ENCODE assay signal across 27 cellular contexts in genomic region chr22:38989461-38989860, GRCh38. TPM values are rescaled to one million over a fixed set of nuclear protein-coding genes. Genes with fewer than 3 reads are reported as not detected.
A peak's percentile ranks its signal among the peaks of the same experiment; 100 is the strongest.
DNase-seq lines count a peak whose midpoint lies in the region; ATAC-seq lines count a peak whose summit lies in the region.
"Had no signal": no experiment of that assay in that cellular context is flagged by ENCODE, and none has a peak within 500 bp of the region (broad histone marks: within the 10 kb centered on the region; RNA-seq: fewer than 3 reads in every experiment).

No MANE protein-coding gene starts in this region.

- peaks cover 2% of the 10 kb centered on the region for H3K27me3 Mint-ChIP-seq in activated CD4-positive, alpha-beta T cell treated with anti-CD3 and anti-CD28 coated beads, Interleukin-2, amount 10 ng/mL, durations not matched to agents 24 days and 14 days
- no peaks in the 10 kb centered on the region for H3K27me3 Mint-ChIP-seq in T-helper 2 cell treated with Interferon-gamma antibody and Interleukin-4, amounts not matched to agents 5 μg/mL and 100 μg/mL, for 36 hours (ENCODE audit: low read depth)
- H3K27me3 Mint-ChIP-seq in effector memory CD8-positive, alpha-beta T cell: peaks cover 0 to 13% of the 10 kb centered on the region in 2 donors

- H3K4me3 Mint-ChIP-seq in activated CD4-positive, alpha-beta T cell treated with anti-CD3 and anti-CD28 coated beads, Interleukin-2, amount 10 ng/mL, durations not matched to agents 24 days and 14 days: peak overlapping the region; percentile 49
- no peak overlapping the region for H3K4me3 Mint-ChIP-seq in T-helper 2 cell treated with Interferon-gamma antibody and Interleukin-4, amounts not matched to agents 5 μg/mL and 100 μg/mL, for 36 hours
- H3K4me3 Mint-ChIP-seq in effector memory CD8-positive, alpha-beta T cell: peak overlapping the region; percentile 38 to 49
- H3K4me3 Mint-ChIP-seq: activated T-cell treated with anti-CD3 and anti-CD28 coated beads, Interleukin-2, amount 50 U/mL, for 72 hours; memory B cell; naive B cell had no signal

- intact Hi-C loops in activated CD4-positive, alpha-beta T cell treated with anti-CD3 and anti-CD28 coated beads, Interleukin-2, amount 10 ng/mL, durations not matched to agents 24 days and 14 days (cut with micrococcal nuclease): no loop called here

- no peak for ATAC-seq in effector memory CD8-positive, alpha-beta T cell (replicated peaks)
- ATAC-seq in GM19452 (IDR thresholded peaks at IDR 0.05; ENCODE audit: unreplicated experiment) (no peak), GM18909 (IDR thresholded peaks at IDR 0.05; ENCODE audit: poor library complexity, unreplicated experiment) (no peak)
- ATAC-seq: A549; activated T-cell treated with anti-CD3 and anti-CD28 coated beads, Interleukin-2, amount 50 U/mL, for 72 hours; esophagus mucosa; gastroesophageal sphincter had no signal

- no peaks in the 10 kb centered on the region for H3K9me3 Mint-ChIP-seq in activated CD4-positive, alpha-beta T cell treated with anti-CD3 and anti-CD28 coated beads, Interleukin-2, amount 10 ng/mL, durations not matched to agents 24 days and 14 days
- peaks cover 2% of the 10 kb centered on the region for H3K9me3 Mint-ChIP-seq in T-helper 2 cell treated with Interferon-gamma antibody and Interleukin-4, amounts not matched to agents 5 μg/mL and 100 μg/mL, for 36 hours
- H3K9me3 Mint-ChIP-seq in effector memory CD8-positive, alpha-beta T cell: no peaks in the 10 kb centered on the region
- H3K9me3 Mint-ChIP-seq: activated T-cell treated with anti-CD3 and anti-CD28 coated beads, Interleukin-2, amount 50 U/mL, for 72 hours; memory B cell had no signal

- DNase-seq in activated CD4-positive, alpha-beta T cell treated with anti-CD3 and anti-CD28 coated beads, Interleukin-2, amount 10 ng/mL, durations not matched to agents 24 days and 14 days: peak; percentile 83
- no peak for DNase-seq in activated CD4-positive, alpha-beta T cell treated with anti-CD3 and anti-CD28 coated beads for 1 hour
- no peak for DNase-seq in T-helper 2 cell treated with Interferon-gamma antibody and Interleukin-4, amounts not matched to agents 5 μg/mL and 100 μg/mL, for 36 hours (ENCODE audit: low spot score)
- DNase-seq in effector memory CD8-positive, alpha-beta T cell: no peak
- DNase-seq: activated T-cell treated with anti-CD3 and anti-CD28 coated beads, Interleukin-2, amount 50 U/mL, for 72 hours; anterior cingulate cortex; cerebellar nuclear complex; effector CD4-positive, alpha-beta T cell; GDM1; KG1; naive B cell; NCI-H1048; NCI-H2029 treated with DMSO at 0.1 percent for 48 hours; NCI-H446; SK-N-SH; stimulated activated CD4-positive, alpha-beta T cell treated with anti-CD3 and anti-CD28 coated beads, Interleukin-12 subunit alpha, Interleukin-12 subunit beta, amount 100 ng/mL, for 4 hours had no signal

- H3K27ac Mint-ChIP-seq in activated CD4-positive, alpha-beta T cell treated with anti-CD3 and anti-CD28 coated beads, Interleukin-2, amount 10 ng/mL, durations not matched to agents 24 days and 14 days: peak overlapping the region; percentile 75
- H3K27ac Mint-ChIP-seq in T-helper 2 cell treated with Interferon-gamma antibody and Interleukin-4, amounts not matched to agents 5 μg/mL and 100 μg/mL, for 36 hours: peak overlapping the region; percentile 76
- H3K27ac Mint-ChIP-seq in effector memory CD8-positive, alpha-beta T cell: peak overlapping the region; percentile 72 to 73
- H3K27ac Mint-ChIP-seq: activated T-cell treated with anti-CD3 and anti-CD28 coated beads, Interleukin-2, amount 50 U/mL, for 72 hours; memory B cell had no signal

- peaks cover 59% of the 10 kb centered on the region for H3K4me1 Mint-ChIP-seq in activated CD4-positive, alpha-beta T cell treated with anti-CD3 and anti-CD28 coated beads, Interleukin-2, amount 10 ng/mL, durations not matched to agents 24 days and 14 days
- H3K4me1 Mint-ChIP-seq in T-helper 2 cell treated with Interferon-gamma antibody and Interleukin-4, amounts not matched to agents 5 μg/mL and 100 μg/mL, for 36 hours (ENCODE audit: low read depth): peaks cover 35% of the 10 kb centered on the region
- H3K4me1 Mint-ChIP-seq in effector memory CD8-positive, alpha-beta T cell (ENCODE audit: low read depth in 2 of 2): peaks cover 21 to 29% of the 10 kb centered on the region in 2 donors

- peaks cover 21% of the 10 kb centered on the region for H3K36me3 Mint-ChIP-seq in activated CD4-positive, alpha-beta T cell treated with anti-CD3 and anti-CD28 coated beads, Interleukin-2, amount 10 ng/mL, durations not matched to agents 24 days and 14 days (ENCODE audit: low read depth)
- H3K36me3 Mint-ChIP-seq in T-helper 2 cell treated with Interferon-gamma antibody and Interleukin-4, amounts not matched to agents 5 μg/mL and 100 μg/mL, for 36 hours (ENCODE audit: low read depth): peaks cover 21% of the 10 kb centered on the region
- H3K36me3 Mint-ChIP-seq in effector memory CD8-positive, alpha-beta T cell (ENCODE audit: insufficient read depth): peaks cover 7% of the 10 kb centered on the region
- H3K36me3 Mint-ChIP-seq: memory B cell, naive B cell had no signal

RNA-seq across cellular contexts. Expression of gene APOBEC3B, which starts 7.3 kb away (rescaled TPM):
- 25.4 and 26.1 TPM in 2 replicates for total RNA-seq in activated CD4-positive, alpha-beta T cell treated with anti-CD3 and anti-CD28 coated beads, Interleukin-2, amount 10 ng/mL, durations not matched to agents 24 days and 14 days
- total RNA-seq: gastroesophageal sphincter, vagina had no signal

RNA-seq across cellular contexts. Expression of gene APOBEC3C, which starts 24.6 kb away (rescaled TPM):
- total RNA-seq in activated CD4-positive, alpha-beta T cell treated with anti-CD3 and anti-CD28 coated beads, Interleukin-2, amount 10 ng/mL, durations not matched to agents 24 days and 14 days: 73.6 and 74.8 TPM in 2 replicates

RNA-seq across cellular contexts. Expression of gene APOBEC3D, which starts 31.5 kb away (rescaled TPM):
- total RNA-seq in activated CD4-positive, alpha-beta T cell treated with anti-CD3 and anti-CD28 coated beads, Interleukin-2, amount 10 ng/mL, durations not matched to agents 24 days and 14 days: 26.2 and 26.7 TPM in 2 replicates
- total RNA-seq: suprapubic skin had no signal

RNA-seq across cellular contexts. Expression of gene APOBEC3A, which starts 32.1 kb away (rescaled TPM):
- total RNA-seq in activated CD4-positive, alpha-beta T cell treated with anti-CD3 and anti-CD28 coated beads, Interleukin-2, amount 10 ng/mL, durations not matched to agents 24 days and 14 days: not detected in 2 replicates
- total RNA-seq: H4, osteocyte, RPMI7951, vagina had no signal

RNA-seq across cellular contexts. Expression of gene APOBEC3F, which starts 51.2 kb away (rescaled TPM):
- total RNA-seq in activated CD4-positive, alpha-beta T cell treated with anti-CD3 and anti-CD28 coated beads, Interleukin-2, amount 10 ng/mL, durations not matched to agents 24 days and 14 days: 16.9 and 19.8 TPM in 2 replicates
